ENCODE assay signal across 1 cellular context in the genomic region with DNA sequence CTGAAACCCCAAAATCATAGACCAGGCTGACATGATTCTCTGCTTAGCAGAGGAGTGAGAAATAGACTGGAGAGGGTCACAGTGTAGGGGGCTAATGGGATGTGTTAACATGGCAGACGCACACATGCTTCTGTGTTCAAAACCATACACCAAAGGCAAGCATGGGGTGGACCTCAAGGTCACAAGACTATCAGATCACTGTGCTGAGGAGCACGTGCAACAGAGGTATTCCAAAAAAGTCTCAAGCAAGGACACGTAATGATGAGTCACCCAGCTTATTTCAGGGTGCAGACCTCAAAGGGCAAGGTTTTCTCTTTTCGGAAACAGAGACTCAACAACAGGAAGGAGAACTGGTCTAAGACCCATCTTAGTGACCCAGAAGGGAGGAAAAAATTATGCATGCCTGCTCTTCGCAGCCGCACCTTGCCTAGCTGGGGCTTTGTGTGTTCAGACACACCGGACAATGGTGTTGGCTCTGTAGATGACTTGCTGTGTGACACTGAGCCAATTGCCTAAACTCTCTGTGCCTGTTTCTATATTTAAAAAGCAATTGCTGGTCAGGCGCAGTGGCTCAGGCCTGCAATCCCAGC.
TF ChIP-seq lines count a peak whose summit lies in the region.

No MANE protein-coding gene starts in this region.

TF ChIP-seq in GM12878, 131 proteins besides CTCF, POLR2A, EP300 and RAD21 (continued from another document and continues in another):
- TF ChIP-seq, protein P1, sequence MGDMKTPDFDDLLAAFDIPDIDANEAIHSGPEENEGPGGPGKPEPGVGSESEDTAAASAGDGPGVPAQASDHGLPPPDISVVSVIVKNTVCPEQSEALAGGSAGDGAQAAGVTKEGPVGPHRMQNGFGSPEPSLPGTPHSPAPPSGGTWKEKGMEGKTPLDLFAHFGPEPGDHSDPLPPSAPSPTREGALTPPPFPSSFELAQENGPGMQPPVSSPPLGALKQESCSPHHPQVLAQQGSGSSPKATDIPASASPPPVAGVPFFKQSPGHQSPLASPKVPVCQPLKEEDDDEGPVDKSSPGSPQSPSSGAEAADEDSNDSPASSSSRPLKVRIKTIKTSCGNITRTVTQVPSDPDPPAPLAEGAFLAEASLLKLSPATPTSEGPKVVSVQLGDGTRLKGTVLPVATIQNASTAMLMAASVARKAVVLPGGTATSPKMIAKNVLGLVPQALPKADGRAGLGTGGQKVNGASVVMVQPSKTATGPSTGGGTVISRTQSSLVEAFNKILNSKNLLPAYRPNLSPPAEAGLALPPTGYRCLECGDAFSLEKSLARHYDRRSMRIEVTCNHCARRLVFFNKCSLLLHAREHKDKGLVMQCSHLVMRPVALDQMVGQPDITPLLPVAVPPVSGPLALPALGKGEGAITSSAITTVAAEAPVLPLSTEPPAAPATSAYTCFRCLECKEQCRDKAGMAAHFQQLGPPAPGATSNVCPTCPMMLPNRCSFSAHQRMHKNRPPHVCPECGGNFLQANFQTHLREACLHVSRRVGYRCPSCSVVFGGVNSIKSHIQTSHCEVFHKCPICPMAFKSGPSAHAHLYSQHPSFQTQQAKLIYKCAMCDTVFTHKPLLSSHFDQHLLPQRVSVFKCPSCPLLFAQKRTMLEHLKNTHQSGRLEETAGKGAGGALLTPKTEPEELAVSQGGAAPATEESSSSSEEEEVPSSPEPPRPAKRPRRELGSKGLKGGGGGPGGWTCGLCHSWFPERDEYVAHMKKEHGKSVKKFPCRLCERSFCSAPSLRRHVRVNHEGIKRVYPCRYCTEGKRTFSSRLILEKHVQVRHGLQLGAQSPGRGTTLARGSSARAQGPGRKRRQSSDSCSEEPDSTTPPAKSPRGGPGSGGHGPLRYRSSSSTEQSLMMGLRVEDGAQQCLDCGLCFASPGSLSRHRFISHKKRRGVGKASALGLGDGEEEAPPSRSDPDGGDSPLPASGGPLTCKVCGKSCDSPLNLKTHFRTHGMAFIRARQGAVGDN (IDR thresholded peaks at IDR 0.05), result peak; percentile 94
- TF ChIP-seq YY1 (IDR thresholded peaks at IDR 0.05; ENCODE audit: low read depth, low read length) (0 out of 2 replicates have a peak, but pooled peaks have one; percentile 4), NFIC (IDR thresholded peaks at IDR 0.05; ENCODE audit: low read depth, low read length) (peak; percentile 86), SMARCA5 (IDR thresholded peaks at IDR 0.05) (peak; percentile 90), MEF2B (IDR thresholded peaks at IDR 0.05; ENCODE audit: partially characterized antibody, poor library complexity, severe bottlenecking) (peak; percentile 78), SP1 (IDR thresholded peaks at IDR 0.05; ENCODE audit: low read depth, low read length) (no peak), TBL1XR1 (IDR thresholded peaks at IDR 0.05; ENCODE audit: low read depth, low read length) (peak; percentile 91), ZNF217 (IDR thresholded peaks at IDR 0.05) (0 out of 2 replicates have a peak, but pooled peaks have one; percentile 35), GABPA (IDR thresholded peaks at IDR 0.05; ENCODE audit: low read depth) (no peak), IKZF2 (IDR thresholded peaks at IDR 0.05) (peak; percentile 81 to 85), CBFB (IDR thresholded peaks at IDR 0.05; ENCODE audit: low read depth) (no peak), BHLHE40 (IDR thresholded peaks at IDR 0.05; ENCODE audit: borderline replicate concordance in 1 of 2, low read depth in 2 of 2, low read length in 1 of 2) (peak; percentile 97 to 98), ZBED1 (IDR thresholded peaks at IDR 0.05; ENCODE audit: borderline replicate concordance) (peak; percentile 41; the same call in 1 of the 2 replicates), FOS (IDR thresholded peaks at IDR 0.05; ENCODE audit: borderline replicate concordance, extremely low read depth, insufficient read length) (no peak), TCF3 (IDR thresholded peaks at IDR 0.05; ENCODE audit: borderline replicate concordance, insufficient read depth, low read depth, low read length) (0 out of 2 replicates have a peak, but pooled peaks have one; percentile 26), GATAD2B (conservative IDR thresholded peaks at IDR 0.05; ENCODE audit: low read depth) (no peak), PAX5 (IDR thresholded peaks at IDR 0.05; ENCODE audit: borderline replicate concordance, low read depth, low read length) (peak; percentile 39; the same call in 1 of the 2 replicates), NFXL1 (IDR thresholded peaks at IDR 0.05; ENCODE audit: borderline replicate concordance) (peak; percentile 82; the same call in 1 of the 2 replicates), NR2F1 (conservative IDR thresholded peaks at IDR 0.05) (peak; percentile 61), BACH1 (IDR thresholded peaks at IDR 0.05; ENCODE audit: borderline replicate concordance) (0 out of 2 replicates have a peak, but pooled peaks have one; percentile 52), FOXM1 (IDR thresholded peaks at IDR 0.05; ENCODE audit: low read depth, low read length) (0 out of 2 replicates have a peak, but pooled peaks have one; percentile 15), BMI1 (IDR thresholded peaks at IDR 0.05; ENCODE audit: borderline replicate concordance) (no peak), LARP7 (IDR thresholded peaks at IDR 0.05) (no peak), HDAC2 (IDR thresholded peaks at IDR 0.05) (no peak), JUNB (IDR thresholded peaks at IDR 0.05) (0 out of 2 replicates have a peak, but pooled peaks have one; percentile 32), PML (IDR thresholded peaks at IDR 0.05; ENCODE audit: low read length) (peak; percentile 45; the same call in 1 of the 2 replicates), POLR2AphosphoS5 (IDR thresholded peaks at IDR 0.05; ENCODE audit: low read length) (no peak), ZZZ3 (IDR thresholded peaks at IDR 0.05; ENCODE audit: control insufficient read depth, insufficient read length, low read depth) (no peak), TCF12 (IDR thresholded peaks at IDR 0.05; ENCODE audit: low read depth, low read length) (no peak), HDAC6 (IDR thresholded peaks at IDR 0.05; ENCODE audit: unreplicated experiment) (no peak), CREM (IDR thresholded peaks at IDR 0.05; ENCODE audit: low read depth) (peak; percentile 64; the same call in 1 of the 2 replicates), CBX3 (IDR thresholded peaks at IDR 0.05; ENCODE audit: borderline replicate concordance, low read depth) (no peak), CREB1 (IDR thresholded peaks at IDR 0.05; ENCODE audit: low read depth) (peak; percentile 74), RAD51 (IDR thresholded peaks at IDR 0.05) (peak; percentile 74)
- TF ChIP-seq, protein P2, sequence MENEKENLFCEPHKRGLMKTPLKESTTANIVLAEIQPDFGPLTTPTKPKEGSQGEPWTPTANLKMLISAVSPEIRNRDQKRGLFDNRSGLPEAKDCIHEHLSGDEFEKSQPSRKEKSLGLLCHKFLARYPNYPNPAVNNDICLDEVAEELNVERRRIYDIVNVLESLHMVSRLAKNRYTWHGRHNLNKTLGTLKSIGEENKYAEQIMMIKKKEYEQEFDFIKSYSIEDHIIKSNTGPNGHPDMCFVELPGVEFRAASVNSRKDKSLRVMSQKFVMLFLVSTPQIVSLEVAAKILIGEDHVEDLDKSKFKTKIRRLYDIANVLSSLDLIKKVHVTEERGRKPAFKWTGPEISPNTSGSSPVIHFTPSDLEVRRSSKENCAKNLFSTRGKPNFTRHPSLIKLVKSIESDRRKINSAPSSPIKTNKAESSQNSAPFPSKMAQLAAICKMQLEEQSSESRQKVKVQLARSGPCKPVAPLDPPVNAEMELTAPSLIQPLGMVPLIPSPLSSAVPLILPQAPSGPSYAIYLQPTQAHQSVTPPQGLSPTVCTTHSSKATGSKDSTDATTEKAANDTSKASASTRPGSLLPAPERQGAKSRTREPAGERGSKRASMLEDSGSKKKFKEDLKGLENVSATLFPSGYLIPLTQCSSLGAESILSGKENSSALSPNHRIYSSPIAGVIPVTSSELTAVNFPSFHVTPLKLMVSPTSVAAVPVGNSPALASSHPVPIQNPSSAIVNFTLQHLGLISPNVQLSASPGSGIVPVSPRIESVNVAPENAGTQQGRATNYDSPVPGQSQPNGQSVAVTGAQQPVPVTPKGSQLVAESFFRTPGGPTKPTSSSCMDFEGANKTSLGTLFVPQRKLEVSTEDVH (IDR thresholded peaks at IDR 0.05; ENCODE audit: low read depth, partially characterized antibody), result no peak
- TF ChIP-seq, protein P3, sequence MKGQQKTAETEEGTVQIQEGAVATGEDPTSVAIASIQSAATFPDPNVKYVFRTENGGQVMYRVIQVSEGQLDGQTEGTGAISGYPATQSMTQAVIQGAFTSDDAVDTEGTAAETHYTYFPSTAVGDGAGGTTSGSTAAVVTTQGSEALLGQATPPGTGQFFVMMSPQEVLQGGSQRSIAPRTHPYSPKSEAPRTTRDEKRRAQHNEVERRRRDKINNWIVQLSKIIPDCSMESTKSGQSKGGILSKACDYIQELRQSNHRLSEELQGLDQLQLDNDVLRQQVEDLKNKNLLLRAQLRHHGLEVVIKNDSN (IDR thresholded peaks at IDR 0.05; ENCODE audit: borderline replicate concordance, extremely low read length, insufficient read depth, low read depth, low read length), result no peak
- TF ChIP-seq, protein P4, sequence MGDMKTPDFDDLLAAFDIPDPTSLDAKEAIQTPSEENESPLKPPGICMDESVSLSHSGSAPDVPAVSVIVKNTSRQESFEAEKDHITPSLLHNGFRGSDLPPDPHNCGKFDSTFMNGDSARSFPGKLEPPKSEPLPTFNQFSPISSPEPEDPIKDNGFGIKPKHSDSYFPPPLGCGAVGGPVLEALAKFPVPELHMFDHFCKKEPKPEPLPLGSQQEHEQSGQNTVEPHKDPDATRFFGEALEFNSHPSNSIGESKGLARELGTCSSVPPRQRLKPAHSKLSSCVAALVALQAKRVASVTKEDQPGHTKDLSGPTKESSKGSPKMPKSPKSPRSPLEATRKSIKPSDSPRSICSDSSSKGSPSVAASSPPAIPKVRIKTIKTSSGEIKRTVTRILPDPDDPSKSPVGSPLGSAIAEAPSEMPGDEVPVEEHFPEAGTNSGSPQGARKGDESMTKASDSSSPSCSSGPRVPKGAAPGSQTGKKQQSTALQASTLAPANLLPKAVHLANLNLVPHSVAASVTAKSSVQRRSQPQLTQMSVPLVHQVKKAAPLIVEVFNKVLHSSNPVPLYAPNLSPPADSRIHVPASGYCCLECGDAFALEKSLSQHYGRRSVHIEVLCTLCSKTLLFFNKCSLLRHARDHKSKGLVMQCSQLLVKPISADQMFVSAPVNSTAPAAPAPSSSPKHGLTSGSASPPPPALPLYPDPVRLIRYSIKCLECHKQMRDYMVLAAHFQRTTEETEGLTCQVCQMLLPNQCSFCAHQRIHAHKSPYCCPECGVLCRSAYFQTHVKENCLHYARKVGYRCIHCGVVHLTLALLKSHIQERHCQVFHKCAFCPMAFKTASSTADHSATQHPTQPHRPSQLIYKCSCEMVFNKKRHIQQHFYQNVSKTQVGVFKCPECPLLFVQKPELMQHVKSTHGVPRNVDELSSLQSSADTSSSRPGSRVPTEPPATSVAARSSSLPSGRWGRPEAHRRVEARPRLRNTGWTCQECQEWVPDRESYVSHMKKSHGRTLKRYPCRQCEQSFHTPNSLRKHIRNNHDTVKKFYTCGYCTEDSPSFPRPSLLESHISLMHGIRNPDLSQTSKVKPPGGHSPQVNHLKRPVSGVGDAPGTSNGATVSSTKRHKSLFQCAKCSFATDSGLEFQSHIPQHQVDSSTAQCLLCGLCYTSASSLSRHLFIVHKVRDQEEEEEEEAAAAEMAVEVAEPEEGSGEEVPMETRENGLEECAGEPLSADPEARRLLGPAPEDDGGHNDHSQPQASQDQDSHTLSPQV (IDR thresholded peaks at IDR 0.05), result no peak
- TF ChIP-seq, protein P5, sequence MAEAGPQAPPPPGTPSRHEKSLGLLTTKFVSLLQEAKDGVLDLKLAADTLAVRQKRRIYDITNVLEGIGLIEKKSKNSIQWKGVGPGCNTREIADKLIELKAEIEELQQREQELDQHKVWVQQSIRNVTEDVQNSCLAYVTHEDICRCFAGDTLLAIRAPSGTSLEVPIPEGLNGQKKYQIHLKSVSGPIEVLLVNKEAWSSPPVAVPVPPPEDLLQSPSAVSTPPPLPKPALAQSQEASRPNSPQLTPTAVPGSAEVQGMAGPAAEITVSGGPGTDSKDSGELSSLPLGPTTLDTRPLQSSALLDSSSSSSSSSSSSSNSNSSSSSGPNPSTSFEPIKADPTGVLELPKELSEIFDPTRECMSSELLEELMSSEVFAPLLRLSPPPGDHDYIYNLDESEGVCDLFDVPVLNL (IDR thresholded peaks at IDR 0.05; ENCODE audit: low read depth, low read length), result no peak
- TF ChIP-seq, protein P6, sequence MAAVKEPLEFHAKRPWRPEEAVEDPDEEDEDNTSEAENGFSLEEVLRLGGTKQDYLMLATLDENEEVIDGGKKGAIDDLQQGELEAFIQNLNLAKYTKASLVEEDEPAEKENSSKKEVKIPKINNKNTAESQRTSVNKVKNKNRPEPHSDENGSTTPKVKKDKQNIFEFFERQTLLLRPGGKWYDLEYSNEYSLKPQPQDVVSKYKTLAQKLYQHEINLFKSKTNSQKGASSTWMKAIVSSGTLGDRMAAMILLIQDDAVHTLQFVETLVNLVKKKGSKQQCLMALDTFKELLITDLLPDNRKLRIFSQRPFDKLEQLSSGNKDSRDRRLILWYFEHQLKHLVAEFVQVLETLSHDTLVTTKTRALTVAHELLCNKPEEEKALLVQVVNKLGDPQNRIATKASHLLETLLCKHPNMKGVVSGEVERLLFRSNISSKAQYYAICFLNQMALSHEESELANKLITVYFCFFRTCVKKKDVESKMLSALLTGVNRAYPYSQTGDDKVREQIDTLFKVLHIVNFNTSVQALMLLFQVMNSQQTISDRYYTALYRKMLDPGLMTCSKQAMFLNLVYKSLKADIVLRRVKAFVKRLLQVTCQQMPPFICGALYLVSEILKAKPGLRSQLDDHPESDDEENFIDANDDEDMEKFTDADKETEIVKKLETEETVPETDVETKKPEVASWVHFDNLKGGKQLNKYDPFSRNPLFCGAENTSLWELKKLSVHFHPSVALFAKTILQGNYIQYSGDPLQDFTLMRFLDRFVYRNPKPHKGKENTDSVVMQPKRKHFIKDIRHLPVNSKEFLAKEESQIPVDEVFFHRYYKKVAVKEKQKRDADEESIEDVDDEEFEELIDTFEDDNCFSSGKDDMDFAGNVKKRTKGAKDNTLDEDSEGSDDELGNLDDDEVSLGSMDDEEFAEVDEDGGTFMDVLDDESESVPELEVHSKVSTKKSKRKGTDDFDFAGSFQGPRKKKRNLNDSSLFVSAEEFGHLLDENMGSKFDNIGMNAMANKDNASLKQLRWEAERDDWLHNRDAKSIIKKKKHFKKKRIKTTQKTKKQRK (IDR thresholded peaks at IDR 0.05; ENCODE audit: low read depth, low read length), result no peak
